In the genomic region with DNA sequence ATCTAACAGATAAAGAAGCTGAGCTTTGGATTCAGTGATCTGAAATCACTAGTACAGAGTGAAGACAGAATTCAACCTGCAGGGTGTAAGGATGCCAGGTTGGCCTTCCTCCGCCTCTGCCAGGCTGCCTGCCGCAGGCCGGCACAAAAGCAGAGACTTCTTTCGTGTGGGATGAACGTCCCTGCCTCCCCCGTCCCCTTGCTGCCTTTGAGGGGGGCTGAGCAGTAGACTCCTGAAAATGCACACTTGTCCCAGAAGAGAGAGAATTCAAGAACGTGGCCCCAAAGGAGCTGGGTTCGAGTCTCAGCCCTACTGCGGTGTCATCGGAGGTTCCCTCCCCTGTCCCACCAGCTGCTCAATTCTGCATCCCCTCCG, we compare ENCODE assay signal across 23 cellular contexts.
DNase-seq lines count a peak whose midpoint lies in the region; ATAC-seq, FAIRE-seq and TF ChIP-seq lines count a peak whose summit lies in the region.
"Had no signal": no experiment of that assay in that cellular context is flagged by ENCODE, and none has a peak within 500 bp of the region (broad histone marks: within the 10 kb centered on the region; RNA-seq: fewer than 3 reads in every experiment).

No MANE protein-coding gene starts in this region.

- TF ChIP-seq RAD21 in H1 (IDR thresholded peaks at IDR 0.05 in 1 of 2, conservative IDR thresholded peaks at IDR 0.05 in 1 of 2; ENCODE audit: low read depth in 2 of 2, low read length in 2 of 2) = no peak

- H3K9ac ChIP-seq in H1 (replicated peaks in 1 of 4; ENCODE audit: extremely low read depth in 1 of 4, low read depth in 3 of 4, low read length in 3 of 4) (no peak overlapping the region), GM23248 (no peak overlapping the region), smooth muscle cell (ENCODE audit: low read depth) (no peak overlapping the region)

- peaks cover 14% of the 10 kb centered on the region for H3K4me1 Mint-ChIP-seq in activated naive CD4-positive, alpha-beta T cell treated with anti-CD3 and anti-CD28 coated beads, Interleukin-2, amount 50 U/mL, for 24 hours
- H3K4me1 Mint-ChIP-seq in T-cell (peaks cover 0 to 12% (median 6%) of the 10 kb centered on the region in 3 donors), nephron progenitor cell (peaks cover 5% of the 10 kb centered on the region)
- H3K4me1 Mint-ChIP-seq: stimulated activated naive B cell treated with anti-CD40 and anti-IgM and Interleukin-4, amounts not matched to agents 10 μg/mL and 1 μg/mL and 100 μg/mL, for 72 hours had no signal

- H3K9me3 ChIP-seq in H1 (ENCODE audit: insufficient read depth in 2 of 2, low read depth in 1 of 2, low read length in 1 of 2) (no peaks in the 10 kb centered on the region), GM23248 (ENCODE audit: low read depth) (no peaks in the 10 kb centered on the region), smooth muscle cell (replicated peaks; ENCODE audit: low read depth) (no peaks in the 10 kb centered on the region)
- H3K9me3 ChIP-seq: breast epithelium, neutrophil had no signal

- no peak overlapping the region for H4K5ac ChIP-seq in H1 (ENCODE audit: insufficient read length, low read depth, low read length)

- 90% methylated on average over 11 of the region's 11 CpGs; no CpG with 5 or more reads in 1 of the 2 experiments for WGBS in H1 (ENCODE audit: extremely low coverage in 1 of 2, insufficient coverage in 1 of 2, insufficient read length in 1 of 2, insufficient replicate concordance in 2 of 2, low coverage in 1 of 2, low lambda C conversion rate in 2 of 2, missing lambda C conversion rate in 1 of 2), 2 experiments
- 52 to 56% methylated on average over 9 to 11 of the region's 11 CpGs for WGBS in GM23248 (ENCODE audit: low coverage in 1 of 2, low lambda C conversion rate in 2 of 2, missing lambda C conversion rate in 2 of 2), 2 experiments
- 85% methylated on average over 11 of the region's 11 CpGs for WGBS in smooth muscle cell (ENCODE audit: low lambda C conversion rate)

- DNase-seq in activated naive CD4-positive, alpha-beta T cell treated with anti-CD3 and anti-CD28 coated beads, Interleukin-2, amount 50 U/mL, for 16 hours = no peak
- DNase-seq in T-cell = no peak
- no peak for DNase-seq in H1 (ENCODE audit: low read depth in 1 of 2, low spot score in 2 of 2)
- no peak for DNase-seq in nephron progenitor cell
- no peak for DNase-seq in GM23248
- DNase-seq in smooth muscle cell (lab: John Stamatoyannopoulos, UW; ENCODE audit: unreplicated experiment) = no peak
- DNase-seq: activated gamma-delta T cell treated with Interleukin-2 at 50 U/mL for 16 hours; DND-41; effector memory CD4-positive, alpha-beta T cell; foreskin fibroblast; heart left ventricle; MV-4-11; NCI-H1436 treated with DMSO at 0.1 percent for 48 hours; NCI-H446 treated with DMSO at 0.1 percent for 48 hours; sigmoid colon; stimulated activated naive B cell treated with anti-CD40 and anti-IgM and Interleukin-4, amounts not matched to agents 10 μg/mL and 1 μg/mL and 100 μg/mL, for 72 hours; T-helper 1 cell had no signal

- 0 out of 2 replicates have a peak overlapping the region, but pooled peaks have one; percentile 43 for H3K18ac ChIP-seq in H1 (ENCODE audit: extremely low read depth, low read length)

- H3K4me3 Mint-ChIP-seq in activated naive CD4-positive, alpha-beta T cell treated with anti-CD3 and anti-CD28 coated beads, Interleukin-2, amount 50 U/mL, for 24 hours = peak overlapping the region; percentile 55
- H3K4me3 Mint-ChIP-seq in T-cell = peak overlapping the region; percentile 21 to 75 (median 66)
- peak overlapping the region; percentile 57 for H3K4me3 Mint-ChIP-seq in nephron progenitor cell
- H3K4me3 Mint-ChIP-seq: stimulated activated naive B cell treated with anti-CD40 and anti-IgM and Interleukin-4, amounts not matched to agents 10 μg/mL and 1 μg/mL and 100 μg/mL, for 72 hours had no signal

- H3F3A ChIP-seq in GM23248 (ENCODE audit: insufficient read depth) = no peaks in the 10 kb centered on the region
- H3F3A ChIP-seq in smooth muscle cell (ENCODE audit: low read depth) = no peaks in the 10 kb centered on the region

- H3K23ac ChIP-seq in H1 (ENCODE audit: insufficient read length) = no peak overlapping the region

- no peaks in the 10 kb centered on the region for H3K27me3 ChIP-seq in H1 (replicated peaks in 1 of 4; ENCODE audit: control insufficient read depth in 3 of 4, extremely low read depth in 1 of 4, insufficient read depth in 3 of 4, low read length in 3 of 4)
- H3K27me3 ChIP-seq in GM23248 (replicated peaks; ENCODE audit: insufficient read depth) = no peaks in the 10 kb centered on the region
- H3K27me3 ChIP-seq in smooth muscle cell (ENCODE audit: low read depth) = no peaks in the 10 kb centered on the region

- peaks cover 23% of the 10 kb centered on the region for H3K9me3 Mint-ChIP-seq in activated naive CD4-positive, alpha-beta T cell treated with anti-CD3 and anti-CD28 coated beads, Interleukin-2, amount 50 U/mL, for 24 hours
- H3K9me3 Mint-ChIP-seq in T-cell (peaks cover 0 to 18% (median 10%) of the 10 kb centered on the region in 3 donors), nephron progenitor cell (peaks cover 10% of the 10 kb centered on the region)

- H3K4ac ChIP-seq in H1 (replicated peaks; ENCODE audit: insufficient read length, low read depth, low read length) = no peak overlapping the region

- CTCF ChIA-PET in T-cell (lab: Charles Lee) = no interaction called here
- CTCF ChIA-PET in H1 (lab: Charles Lee; ENCODE audit: partially characterized antibody) = interaction anchor here (0.7 to 1.5 kb wide), 7 partner anchors 9 to 982 kb away, joined by 3 to 4 read pairs (median 3); no protein-coding TSS in a partner anchor

- H4K20me1 ChIP-seq in H1 (replicated peaks in 1 of 2; ENCODE audit: control insufficient read depth in 1 of 2, insufficient read depth in 2 of 2, low read length in 2 of 2) = no peaks in the 10 kb centered on the region
- no peaks in the 10 kb centered on the region for H4K20me1 ChIP-seq in GM23248 (ENCODE audit: insufficient read depth)
- H4K20me1 ChIP-seq in smooth muscle cell (ENCODE audit: low read depth) = no peaks in the 10 kb centered on the region

- no peaks in the 10 kb centered on the region for H3K27me3 Mint-ChIP-seq in activated naive CD4-positive, alpha-beta T cell treated with anti-CD3 and anti-CD28 coated beads, Interleukin-2, amount 50 U/mL, for 24 hours
- H3K27me3 Mint-ChIP-seq in T-cell (peaks cover 3 to 14% of the 10 kb centered on the region in 2 donors), nephron progenitor cell (ENCODE audit: low read depth, poor library complexity) (peaks cover 53% of the 10 kb centered on the region)

- H3K23me2 ChIP-seq in H1 (ENCODE audit: low read depth, low read length) = no peaks in the 10 kb centered on the region; the same call in 1 of the 2 replicates

- H3K9me2 ChIP-seq in GM23248 (ENCODE audit: insufficient read depth) = no peaks in the 10 kb centered on the region

- H2AFZ ChIP-seq in H1 (ENCODE audit: low read length) = no peak overlapping the region
- H2AFZ ChIP-seq in GM23248 = no peak overlapping the region
- no peak overlapping the region for H2AFZ ChIP-seq in smooth muscle cell (ENCODE audit: low read depth)

- TF ChIP-seq POLR2A in H1 (IDR thresholded peaks at IDR 0.05; ENCODE audit: control extremely low read depth in 1 of 2, low read depth in 2 of 2, low read length in 2 of 2) = no peak

- TF ChIP-seq EP300 in H1 (IDR thresholded peaks at IDR 0.05; ENCODE audit: borderline replicate concordance in 1 of 2, low read depth in 2 of 2, low read length in 2 of 2) = no peak

- no peak for ATAC-seq in T-cell (replicated peaks in 1 of 4)
- no peak for ATAC-seq in HG03280 (IDR thresholded peaks at IDR 0.05; ENCODE audit: unreplicated experiment)
- ATAC-seq: heart left ventricle; stimulated activated naive B cell treated with anti-CD40 and anti-IgM and Interleukin-4, amounts not matched to agents 10 μg/mL and 1 μg/mL and 100 μg/mL, for 72 hours had no signal

- no peak overlapping the region for H3K27ac Mint-ChIP-seq in activated naive CD4-positive, alpha-beta T cell treated with anti-CD3 and anti-CD28 coated beads, Interleukin-2, amount 50 U/mL, for 24 hours
- H3K27ac Mint-ChIP-seq in T-cell = no peak overlapping the region
- H3K27ac Mint-ChIP-seq in nephron progenitor cell = no peak overlapping the region
- H3K27ac Mint-ChIP-seq: stimulated activated naive B cell treated with anti-CD40 and anti-IgM and Interleukin-4, amounts not matched to agents 10 μg/mL and 1 μg/mL and 100 μg/mL, for 72 hours had no signal

- H3K36me3 ChIP-seq in H1 (ENCODE audit: control insufficient read depth in 2 of 4, insufficient read depth in 4 of 4, low read length in 3 of 4) = no peaks in the 10 kb centered on the region
- H3K36me3 ChIP-seq in GM23248 (ENCODE audit: low read depth) = no peaks in the 10 kb centered on the region
- H3K36me3 ChIP-seq in smooth muscle cell (ENCODE audit: low read depth) = no peaks in the 10 kb centered on the region
- H3K36me3 ChIP-seq: breast epithelium, heart left ventricle, neutrophil, sigmoid colon had no signal

- no peak overlapping the region for H2BK120ac ChIP-seq in H1 (replicated peaks; ENCODE audit: low read depth, low read length)

- FAIRE-seq in H1 (lab: Jason Lieb, UNC) = no peak

- no peak for TF ChIP-seq CTCF in H1 (IDR thresholded peaks at IDR 0.05; ENCODE audit: control extremely low read depth in 1 of 3, insufficient read depth in 1 of 3, low read depth in 1 of 3, low read length in 3 of 3)
- TF ChIP-seq CTCF in nephron progenitor cell (IDR thresholded peaks at IDR 0.05) = no peak
- no peak for TF ChIP-seq CTCF in smooth muscle cell (IDR thresholded peaks at IDR 0.05; ENCODE audit: borderline replicate concordance, insufficient read depth, poor library complexity, severe bottlenecking)

- H3K27ac ChIP-seq in H1 (ENCODE audit: low read depth, low read length) = no peak overlapping the region
- H3K27ac ChIP-seq in GM23248 = no peak overlapping the region
- H3K27ac ChIP-seq in smooth muscle cell (ENCODE audit: low read depth) = no peak overlapping the region
- H3K27ac ChIP-seq: breast epithelium, C4-2B, heart left ventricle, HL-60, neutrophil, sigmoid colon had no signal

- H3K14ac ChIP-seq in H1 (ENCODE audit: insufficient read length) = no peak overlapping the region

- H3K79me2 ChIP-seq in H1 (ENCODE audit: control insufficient read depth in 1 of 2, insufficient read depth in 2 of 2, low read length in 2 of 2) (no peaks in the 10 kb centered on the region), GM23248 (ENCODE audit: insufficient read depth) (no peaks in the 10 kb centered on the region), smooth muscle cell (ENCODE audit: low read depth) (no peaks in the 10 kb centered on the region)

- H3K4me1 ChIP-seq in H1 (replicated peaks in 1 of 4; ENCODE audit: control insufficient read depth in 3 of 4, insufficient read depth in 4 of 4, low read length in 3 of 4) (peaks cover 0 to 4% (median 0%) of the 10 kb centered on the region in 4 experiments; a peak in 2 of 7 replicates), GM23248 (ENCODE audit: insufficient read depth) (no peaks in the 10 kb centered on the region), smooth muscle cell (ENCODE audit: low read depth) (no peaks in the 10 kb centered on the region)
- H3K4me1 ChIP-seq: breast epithelium, heart left ventricle had no signal

- no peak overlapping the region for H2BK20ac ChIP-seq in H1 (ENCODE audit: low read length)

- H3K4me3 ChIP-seq in H1 (ENCODE audit: extremely low read depth in 1 of 4, insufficient read depth in 2 of 4, low read depth in 3 of 4, low read length in 4 of 4) (peak overlapping the region in 2 of 4 experiments; percentile 5 to 47; a peak in 3 of 8 replicates), GM23248 (no peak overlapping the region), smooth muscle cell (no peak overlapping the region)
- H3K4me3 ChIP-seq: breast epithelium, heart left ventricle, sigmoid colon had no signal

- no peak overlapping the region for H2BK5ac ChIP-seq in H1 (ENCODE audit: low read depth, low read length)

- POLR2A ChIA-PET in T-cell (lab: Charles Lee) = interaction anchor here in 1 of 2 donors (0.6 kb wide), 1 partner anchor 1270 kb away, joined by 3 read pairs; no protein-coding TSS in a partner anchor
- POLR2A ChIA-PET in H1 (lab: Charles Lee; ENCODE audit: partially characterized antibody) = interaction anchor here (1.5 kb wide), 1 partner anchor 12 kb away, joined by 4 read pairs; no protein-coding TSS in a partner anchor

- H3K79me1 ChIP-seq in H1 (ENCODE audit: low read depth, low read length) = no peaks in the 10 kb centered on the region

- H2BK15ac ChIP-seq in H1 (ENCODE audit: low read length) = no peak overlapping the region

- H3K36me3 Mint-ChIP-seq in activated naive CD4-positive, alpha-beta T cell treated with anti-CD3 and anti-CD28 coated beads, Interleukin-2, amount 50 U/mL, for 24 hours = peaks cover 13% of the 10 kb centered on the region
- H3K36me3 Mint-ChIP-seq in T-cell (peaks cover 7% of the 10 kb centered on the region), nephron progenitor cell (ENCODE audit: low read depth) (no peaks in the 10 kb centered on the region)
- H3K36me3 Mint-ChIP-seq: stimulated activated naive B cell treated with anti-CD40 and anti-IgM and Interleukin-4, amounts not matched to agents 10 μg/mL and 1 μg/mL and 100 μg/mL, for 72 hours had no signal

- H2AK5ac ChIP-seq in H1 (ENCODE audit: low read depth, low read length) = no peak overlapping the region

- H4K91ac ChIP-seq in H1 (replicated peaks; ENCODE audit: insufficient read length, low read length) = no peak overlapping the region

- no peak overlapping the region for H3K56ac ChIP-seq in H1 (replicated peaks; ENCODE audit: insufficient read length, low read depth, low read length)

- H3K4me2 ChIP-seq in H1 (ENCODE audit: insufficient read depth in 1 of 2, low read depth in 2 of 2, low read length in 2 of 2) (peak overlapping the region; percentile 60 to 66; a peak in 3 of 4 replicates), GM23248 (ENCODE audit: unreplicated experiment) (no peak overlapping the region), smooth muscle cell (no peak overlapping the region)

- in situ Hi-C loops in GM23248 (cut with MboI) = no loop called here

- 0 out of 2 replicates have a peak overlapping the region, but pooled peaks have one; percentile 31 for H2BK12ac ChIP-seq in H1 (ENCODE audit: low read depth, low read length)

- H4K8ac ChIP-seq in H1 (ENCODE audit: extremely low read depth, insufficient read depth, low read length) = no peak overlapping the region; the same call in 1 of the 2 replicates

Comparison
In these comparisons a context has a peak if more than half of its experiments do, and no peak if none do; other contexts are left out.
1. H3K4me2 ChIP-seq: peak in H1 (2 of 2); none in GM23248 (single experiment) and smooth muscle cell (single experiment).
2. Peak in every context shown above with its lines, with median percentiles within 50 percentile points of each other: H3K4me3 Mint-ChIP-seq.